In genomic region chr1:51237313-51237700, GRCh38 we compare ENCODE assay signal across 9 cellular contexts. TPM values are rescaled to one million over a fixed set of nuclear protein-coding genes. Genes with fewer than 3 reads are reported as not detected.
DNase-seq lines count a peak whose midpoint lies in the region; TF ChIP-seq lines count a peak whose summit lies in the region.
"Had no signal": no experiment of that assay in that cellular context is flagged by ENCODE, and none has a peak within 500 bp of the region (broad histone marks: within the 10 kb centered on the region; RNA-seq: fewer than 3 reads in every experiment).

No MANE protein-coding gene starts in this region.

- WGBS in thymus, result 14% methylated on average over 9 of the region's 9 CpGs

- no peaks in the 10 kb centered on the region for H3K9me3 ChIP-seq in ascending aorta
- no peaks in the 10 kb centered on the region for H3K9me3 ChIP-seq in thymus (ENCODE audit: control insufficient read depth)

- H3K27me3 ChIP-seq in ascending aorta (no peaks in the 10 kb centered on the region), kidney epithelial cell (ENCODE audit: control insufficient read depth, insufficient read depth, low read length) (no peaks in the 10 kb centered on the region), thymus (ENCODE audit: control insufficient read depth, insufficient read depth) (no peaks in the 10 kb centered on the region)

- H3K27ac ChIP-seq in ascending aorta, result peak overlapping the region; percentile 96 to 97
- H3K27ac ChIP-seq in thymus (ENCODE audit: low read depth), result no peak overlapping the region

- intact Hi-C loops in ascending aorta (cut with DNase I), result loop anchor here (2.0 to 10.0 kb wide), 5 partner anchors 45 to 640 kb away; partner anchors contain the start of genes NRDC and OSBPL9

- H3K4me1 ChIP-seq in ascending aorta, result peaks cover 0 to 27% of the 10 kb centered on the region in 2 donors
- peaks cover 21% of the 10 kb centered on the region for H3K4me1 ChIP-seq in thymus (ENCODE audit: control insufficient read depth, insufficient read depth, low read length)

- TF ChIP-seq CTCF in ascending aorta (IDR thresholded peaks at IDR 0.05) (no peak), kidney epithelial cell (IDR thresholded peaks at IDR 0.05; ENCODE audit: insufficient read depth, low read length, poor library complexity, severe bottlenecking) (no peak)

- H3K4me3 ChIP-seq in ascending aorta (peak overlapping the region; percentile 86 to 93), kidney epithelial cell (ENCODE audit: low read depth, low read length) (peak overlapping the region; percentile 99), thymus (ENCODE audit: low read length) (peak overlapping the region; percentile 98)

- peak in 2 of 3 experiments; percentile 25 to 58 for DNase-seq in NCI-H1417 (lab: John Stamatoyannopoulos, UW)
- DNase-seq in NCI-H1417 treated with DMSO at 0.1 percent for 48 hours (lab: John Stamatoyannopoulos, UW), result no peak
- no peak for DNase-seq in ascending aorta (ENCODE audit: low spot score in 2 of 2)
- no peak for DNase-seq in kidney epithelial cell (ENCODE audit: low read depth)
- DNase-seq in NCI-H1694 treated with DMSO at 0.1 percent for 48 hours (lab: John Stamatoyannopoulos, UW), result no peak
- no peak for DNase-seq in NCI-H446 (lab: John Stamatoyannopoulos, UW)
- no peak for DNase-seq in stimulated activated CD4-positive, alpha-beta T cell treated with anti-CD3 and anti-CD28 coated beads, Interleukin-2, amount 100 ng/mL, for 48 hours
- DNase-seq: natural killer cell had no signal

- H3K36me3 ChIP-seq in ascending aorta (no peaks in the 10 kb centered on the region), kidney epithelial cell (ENCODE audit: control insufficient read depth, insufficient read depth, low read length) (no peaks in the 10 kb centered on the region), thymus (ENCODE audit: control insufficient read depth, insufficient read depth) (no peaks in the 10 kb centered on the region)

RNA-seq across cellular contexts. Expression of gene RNF11, which starts 1.2 kb away (rescaled TPM):
- total RNA-seq in ascending aorta (56.9 TPM), kidney epithelial cell (87.3 and 91.1 TPM in 2 replicates)
- polyA plus RNA-seq in thymus, result 67.9 TPM

Comparison
In these comparisons a context has a peak if more than half of its experiments do, and no peak if none do; other contexts are left out.
1. DNase-seq: peak in NCI-H1417 (2 of 3); none in NCI-H1417 treated with DMSO at 0.1 percent for 48 hours (single experiment), ascending aorta (0 of 2), kidney epithelial cell (single experiment), NCI-H1694 treated with DMSO at 0.1 percent for 48 hours (single experiment), NCI-H446 (0 of 2) and stimulated activated CD4-positive, alpha-beta T cell treated with anti-CD3 and anti-CD28 coated beads, Interleukin-2, amount 100 ng/mL, for 48 hours (0 of 2).
2. Peak in every context shown above with its lines, with median percentiles within 50 percentile points of each other: H3K4me3 ChIP-seq.